Comparison of ENCODE assay signal across 22 cellular contexts in the genomic region with DNA sequence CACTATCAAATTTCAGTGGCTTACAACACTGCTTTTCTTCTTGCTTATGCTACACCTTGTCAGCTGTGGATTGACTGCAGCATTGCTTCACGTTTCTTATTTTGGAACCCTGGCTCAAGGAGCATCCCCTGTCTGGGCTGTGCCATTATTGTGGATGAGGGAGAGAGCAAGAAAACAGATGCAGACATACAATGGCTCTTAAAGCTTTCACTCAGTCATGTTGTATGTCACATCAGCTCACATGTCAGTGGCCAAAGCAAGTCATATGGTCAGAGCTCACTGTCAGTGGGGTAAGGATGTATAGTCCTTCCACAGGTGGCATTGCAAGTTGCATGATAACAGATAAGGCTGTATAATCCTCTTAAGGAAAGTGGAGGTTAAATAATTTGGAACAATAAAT. TPM values are rescaled to one million over a fixed set of nuclear protein-coding genes. Genes with fewer than 3 reads are reported as not detected.
A peak's percentile ranks its signal among the peaks of the same experiment; 100 is the strongest.
DNase-seq lines count a peak whose midpoint lies in the region; ATAC-seq and TF ChIP-seq lines count a peak whose summit lies in the region.
"Had no signal": no experiment of that assay in that cellular context is flagged by ENCODE, and none has a peak within 500 bp of the region (broad histone marks: within the 10 kb centered on the region; RNA-seq: fewer than 3 reads in every experiment).

No MANE protein-coding gene starts in this region.

- peaks cover 36% of the 10 kb centered on the region for H3K4me1 Mint-ChIP-seq in activated naive CD4-positive, alpha-beta T cell treated with anti-CD3 and anti-CD28 coated beads, Interleukin-2, amount 50 U/mL, for 24 hours
- peaks cover 29% of the 10 kb centered on the region for H3K4me1 Mint-ChIP-seq in T-helper 17 cell

- H3K36me3 ChIP-seq in subcutaneous abdominal adipose tissue (ENCODE audit: control insufficient read depth in 5 of 5, insufficient read depth in 5 of 5, low read length in 5 of 5) (no peaks in the 10 kb centered on the region), lower lobe of right lung (no peaks in the 10 kb centered on the region)
- H3K36me3 ChIP-seq: ovary, suprapubic skin had no signal

- no peak overlapping the region for H3K27ac Mint-ChIP-seq in activated naive CD4-positive, alpha-beta T cell treated with anti-CD3 and anti-CD28 coated beads, Interleukin-2, amount 50 U/mL, for 24 hours
- H3K27ac Mint-ChIP-seq in T-helper 17 cell = no peak overlapping the region
- H3K27ac Mint-ChIP-seq: activated T-helper 2 cell treated with anti-CD3 and anti-CD28 coated beads, Interferon-gamma antibody, Interleukin-2, Interleukin-4, amounts not matched to agents 10 μg/mL and 5 μg/mL and 100 μg/mL, durations not matched to agents 14 hours and 24 hours and 36 hours; naive B cell had no signal

- peak overlapping the region; percentile 1 for H3K4me3 Mint-ChIP-seq in activated naive CD4-positive, alpha-beta T cell treated with anti-CD3 and anti-CD28 coated beads, Interleukin-2, amount 50 U/mL, for 24 hours
- no peak overlapping the region for H3K4me3 Mint-ChIP-seq in T-helper 17 cell

- H3K4me3 ChIP-seq in subcutaneous abdominal adipose tissue (ENCODE audit: low read depth in 1 of 5, low read length in 5 of 5) (no peak overlapping the region), lower lobe of right lung (no peak overlapping the region)
- H3K4me3 ChIP-seq: body of pancreas, ovary had no signal

- H3K9ac ChIP-seq in subcutaneous abdominal adipose tissue (ENCODE audit: low read length in 5 of 5) = no peak overlapping the region

- no peak for TF ChIP-seq CTCF in lower lobe of right lung (IDR thresholded peaks at IDR 0.05)

- peak overlapping the region; percentile 65 for H3K27ac ChIP-seq in subcutaneous abdominal adipose tissue (ENCODE audit: low read depth, low read length)
- H3K27ac ChIP-seq in lower lobe of right lung = no peak overlapping the region
- H3K27ac ChIP-seq: body of pancreas, ovary had no signal

- intact Hi-C loops in lower lobe of right lung (cut with DNase I) = no loop called here

- H3K36me3 Mint-ChIP-seq in activated naive CD4-positive, alpha-beta T cell treated with anti-CD3 and anti-CD28 coated beads, Interleukin-2, amount 50 U/mL, for 24 hours = peaks cover 2% of the 10 kb centered on the region
- peaks cover 3% of the 10 kb centered on the region for H3K36me3 Mint-ChIP-seq in T-helper 17 cell (ENCODE audit: low read depth)

- peaks cover 6 to 53% (median 37%) of the 10 kb centered on the region in 5 donors for H3K4me1 ChIP-seq in subcutaneous abdominal adipose tissue (ENCODE audit: control insufficient read depth in 5 of 5, insufficient read depth in 5 of 5, low read length in 5 of 5)
- peaks cover 65% of the 10 kb centered on the region for H3K4me1 ChIP-seq in lower lobe of right lung

- no peak for DNase-seq in activated naive CD4-positive, alpha-beta T cell (lab: John Stamatoyannopoulos, UW)
- peak; percentile 4 for DNase-seq in SK-N-DZ (ENCODE audit: low spot score)
- DNase-seq in left kidney (ENCODE audit: low read depth, low spot score) = peak; percentile 37
- no peak for DNase-seq in T-helper 17 cell
- no peak for DNase-seq in lower lobe of right lung
- DNase-seq in NCI-H524 treated with DMSO at 0.1 percent for 48 hours (lab: John Stamatoyannopoulos, UW) = no peak
- DNase-seq: activated CD4-positive, alpha-beta T cell treated with anti-CD3 and anti-CD28 coated beads for 48 hours; body of pancreas; C1 segment of cervical spinal cord; GDM1; mesenchymal stem cell; naive B cell; NCI-H1694; NCI-H226; NK-92 treated with Interleukin-12 subunit alpha and Interleukin-12 subunit beta, amount 100 ng/mL, for 24 hours; ovary; SW 1271 had no signal

- no peak for ATAC-seq in T-helper 17 cell
- no peak for ATAC-seq in lower lobe of right lung
- ATAC-seq: body of pancreas, sciatic nerve had no signal

- H3K27me3 ChIP-seq in subcutaneous abdominal adipose tissue (ENCODE audit: control insufficient read depth in 5 of 5, insufficient read depth in 4 of 5, low read length in 5 of 5) = no peaks in the 10 kb centered on the region
- peaks cover 3% of the 10 kb centered on the region for H3K27me3 ChIP-seq in lower lobe of right lung (ENCODE audit: low read depth)
- H3K27me3 ChIP-seq: body of pancreas, ovary, suprapubic skin had no signal

- peaks cover 46% of the 10 kb centered on the region for H3K27me3 Mint-ChIP-seq in activated naive CD4-positive, alpha-beta T cell treated with anti-CD3 and anti-CD28 coated beads, Interleukin-2, amount 50 U/mL, for 24 hours
- peaks cover 56% of the 10 kb centered on the region for H3K27me3 Mint-ChIP-seq in T-helper 17 cell

- peaks cover 6% of the 10 kb centered on the region for H3K9me3 Mint-ChIP-seq in activated naive CD4-positive, alpha-beta T cell treated with anti-CD3 and anti-CD28 coated beads, Interleukin-2, amount 50 U/mL, for 24 hours

- no peaks in the 10 kb centered on the region for H3K9me3 ChIP-seq in subcutaneous abdominal adipose tissue (ENCODE audit: control insufficient read depth in 5 of 5, low read length in 5 of 5)
- H3K9me3 ChIP-seq in T-helper 17 cell (ENCODE audit: control insufficient read depth, low read length, poor library complexity, severe bottlenecking) = peaks cover 6% of the 10 kb centered on the region
- no peaks in the 10 kb centered on the region for H3K9me3 ChIP-seq in lower lobe of right lung
- H3K9me3 ChIP-seq: body of pancreas, ovary, suprapubic skin had no signal

RNA-seq across cellular contexts. Expression of a gene that starts 10.0 kb away (rescaled TPM):
- 9.8 and 11.4 TPM in 2 replicates for polyA plus RNA-seq in SK-N-DZ (2014; cell fraction: cytosol; rRNA removed)
- polyA plus RNA-seq in SK-N-DZ (2014; cell fraction: nucleus; rRNA removed) = 7.0 and 8.3 TPM in 2 replicates
- total RNA-seq in T-helper 17 cell = 10 to 100 TPM; 12.9 to 31.3 TPM
- total RNA-seq in lower lobe of right lung = 121 TPM

RNA-seq across cellular contexts. Expression of a gene that starts 21.1 kb away (rescaled TPM):
- 9.7 and 10.9 TPM in 2 replicates for polyA plus RNA-seq in SK-N-DZ (2014; cell fraction: cytosol; rRNA removed)
- polyA plus RNA-seq in SK-N-DZ (2014; cell fraction: nucleus; rRNA removed) = 7.6 and 10.0 TPM in 2 replicates
- total RNA-seq in T-helper 17 cell (under 1 TPM; 0.10 to 0.32 TPM), lower lobe of right lung (3.5 TPM)

Comparison
In these comparisons a context has a peak if more than half of its experiments do, and no peak if none do; other contexts are left out.
1. DNase-seq: peak in SK-N-DZ (single experiment) and left kidney (single experiment); none in activated naive CD4-positive, alpha-beta T cell (0 of 4), T-helper 17 cell (0 of 3), lower lobe of right lung (single experiment) and NCI-H524 treated with DMSO at 0.1 percent for 48 hours (single experiment).